ENCODE assay signal across 16 cellular contexts in genomic region chr6:119294984-119295383, GRCh38. TPM values are rescaled to one million over a fixed set of nuclear protein-coding genes. Genes with fewer than 3 reads are reported as not detected.
DNase-seq lines count a peak whose midpoint lies in the region; ATAC-seq lines count a peak whose summit lies in the region.
"Had no signal": no experiment of that assay in that cellular context is flagged by ENCODE, and none has a peak within 500 bp of the region (broad histone marks: within the 10 kb centered on the region; RNA-seq: fewer than 3 reads in every experiment).

No MANE protein-coding gene starts in this region.

- H3K4me1 Mint-ChIP-seq in activated T-cell treated with anti-CD3 and anti-CD28 coated beads, Interleukin-2, amount 50 U/mL, for 72 hours (ENCODE audit: low read depth): peaks cover 31% of the 10 kb centered on the region
- peaks cover 20% of the 10 kb centered on the region for H3K4me1 Mint-ChIP-seq in stimulated activated effector memory CD8-positive, alpha-beta T cell treated with anti-CD3 and anti-CD28 coated beads, Interleukin-12 subunit alpha, Interleukin-12 subunit beta, amount 100 ng/mL, for 72 hours
- peaks cover 0 to 32% (median 7%) of the 10 kb centered on the region in 7 donors for H3K4me1 Mint-ChIP-seq in naive thymus-derived CD4-positive, alpha-beta T cell
- peaks cover 13% of the 10 kb centered on the region for H3K4me1 Mint-ChIP-seq in activated CD4-positive, alpha-beta T cell treated with anti-CD3 and anti-CD28 coated beads, Interleukin-2, amount 10 ng/mL, durations not matched to agents 7 days and 5 days

- H3K9me3 ChIP-seq in naive thymus-derived CD4-positive, alpha-beta T cell (ENCODE audit: control insufficient read depth in 2 of 3, low read length in 3 of 3): no peaks in the 10 kb centered on the region
- H3K9me3 ChIP-seq: body of pancreas, mucosa of descending colon, SJSA1 had no signal

- no peak for DNase-seq in activated T-cell treated with anti-CD3 and anti-CD28 coated beads, Interleukin-2, amount 50 U/mL, for 72 hours
- DNase-seq in activated T-cell treated with anti-CD3 and anti-CD28 coated beads, Interleukin-2, amount 50 U/mL, for 48 hours: no peak
- DNase-seq in stimulated activated effector memory CD8-positive, alpha-beta T cell treated with anti-CD3 and anti-CD28 coated beads, Interleukin-12 subunit alpha, Interleukin-12 subunit beta, amount 100 ng/mL, for 72 hours (ENCODE audit: low spot score in 2 of 2): no peak
- no peak for DNase-seq in NCI-H524 treated with DMSO at 0.1 percent for 48 hours (lab: John Stamatoyannopoulos, UW)
- DNase-seq in naive thymus-derived CD4-positive, alpha-beta T cell: no peak
- DNase-seq in activated CD4-positive, alpha-beta T cell treated with anti-CD3 and anti-CD28 coated beads, Interleukin-2, amount 10 ng/mL, durations not matched to agents 7 days and 5 days: no peak
- DNase-seq: body of pancreas; COR-L47; effector memory CD4-positive, alpha-beta T cell; mucosa of descending colon; NCI-H1694; stimulated activated CD8-positive, alpha-beta memory T cell treated with anti-CD3 and anti-CD28 coated beads, Interleukin-4, amount 100 ng/mL, for 48 hours had no signal

- intact Hi-C loops in naive thymus-derived CD4-positive, alpha-beta T cell (cut with micrococcal nuclease): loop anchor here in 1 of 2 donors (1.0 kb wide), 1 partner anchor 18 kb away; no protein-coding TSS in a partner anchor

- peak; percentile 100 for ATAC-seq in activated T-cell treated with anti-CD3 and anti-CD28 coated beads, Interleukin-2, amount 50 U/mL, for 72 hours (replicated peaks in 1 of 2)
- ATAC-seq in GM21717 (IDR thresholded peaks at IDR 0.05; ENCODE audit: unreplicated experiment) (peak; percentile 72), HG03442 (IDR thresholded peaks at IDR 0.05; ENCODE audit: unreplicated experiment) (peak; percentile 90)
- ATAC-seq in stimulated activated effector memory CD8-positive, alpha-beta T cell treated with anti-CD3 and anti-CD28 coated beads, Interleukin-12 subunit alpha, Interleukin-12 subunit beta, amount 100 ng/mL, for 72 hours: peak; percentile 100
- no peak for ATAC-seq in naive thymus-derived CD4-positive, alpha-beta T cell
- ATAC-seq: mucosa of descending colon had no signal

- peaks cover 0 to 1% of the 10 kb centered on the region in 2 donors for H3K9me3 Mint-ChIP-seq in activated T-cell treated with anti-CD3 and anti-CD28 coated beads, Interleukin-2, amount 50 U/mL, for 72 hours
- peaks cover 3% of the 10 kb centered on the region for H3K9me3 Mint-ChIP-seq in stimulated activated effector memory CD8-positive, alpha-beta T cell treated with anti-CD3 and anti-CD28 coated beads, Interleukin-12 subunit alpha, Interleukin-12 subunit beta, amount 100 ng/mL, for 72 hours
- no peaks in the 10 kb centered on the region for H3K9me3 Mint-ChIP-seq in naive thymus-derived CD4-positive, alpha-beta T cell
- peaks cover 2% of the 10 kb centered on the region for H3K9me3 Mint-ChIP-seq in activated CD4-positive, alpha-beta T cell treated with anti-CD3 and anti-CD28 coated beads, Interleukin-2, amount 10 ng/mL, durations not matched to agents 7 days and 5 days

- H3K27me3 Mint-ChIP-seq in activated T-cell treated with anti-CD3 and anti-CD28 coated beads, Interleukin-2, amount 50 U/mL, for 72 hours (ENCODE audit: low read depth): no peaks in the 10 kb centered on the region
- H3K27me3 Mint-ChIP-seq in naive thymus-derived CD4-positive, alpha-beta T cell: no peaks in the 10 kb centered on the region
- H3K27me3 Mint-ChIP-seq in activated CD4-positive, alpha-beta T cell treated with anti-CD3 and anti-CD28 coated beads, Interleukin-2, amount 10 ng/mL, durations not matched to agents 7 days and 5 days: no peaks in the 10 kb centered on the region

- H3K4me3 ChIP-seq in naive thymus-derived CD4-positive, alpha-beta T cell (ENCODE audit: low read length): no peak overlapping the region
- H3K4me3 ChIP-seq: body of pancreas, mucosa of descending colon, SJSA1 had no signal

- POLR2A ChIA-PET in naive thymus-derived CD4-positive, alpha-beta T cell (lab: Charles Lee): interaction anchor here (0.8 kb wide), 1 partner anchor 524 kb away, joined by 3 read pairs; no protein-coding TSS in a partner anchor
- POLR2A ChIA-PET in activated CD4-positive, alpha-beta T cell treated with anti-CD3 and anti-CD28 coated beads, Interleukin-2, amount 10 ng/mL, durations not matched to agents 7 days and 5 days (lab: Charles Lee): no interaction called here

- CTCF ChIA-PET in naive thymus-derived CD4-positive, alpha-beta T cell (lab: Charles Lee): no interaction called here
- CTCF ChIA-PET in activated CD4-positive, alpha-beta T cell treated with anti-CD3 and anti-CD28 coated beads, Interleukin-2, amount 10 ng/mL, durations not matched to agents 7 days and 5 days (lab: Charles Lee): no interaction called here

- peaks cover 1 to 13% of the 10 kb centered on the region in 2 donors for H3K36me3 Mint-ChIP-seq in activated T-cell treated with anti-CD3 and anti-CD28 coated beads, Interleukin-2, amount 50 U/mL, for 72 hours (ENCODE audit: insufficient read depth in 2 of 2)
- peaks cover 18% of the 10 kb centered on the region for H3K36me3 Mint-ChIP-seq in stimulated activated effector memory CD8-positive, alpha-beta T cell treated with anti-CD3 and anti-CD28 coated beads, Interleukin-12 subunit alpha, Interleukin-12 subunit beta, amount 100 ng/mL, for 72 hours
- H3K36me3 Mint-ChIP-seq in naive thymus-derived CD4-positive, alpha-beta T cell: peaks cover 3 to 22% (median 11%) of the 10 kb centered on the region in 5 donors
- H3K36me3 Mint-ChIP-seq in activated CD4-positive, alpha-beta T cell treated with anti-CD3 and anti-CD28 coated beads, Interleukin-2, amount 10 ng/mL, durations not matched to agents 7 days and 5 days (ENCODE audit: low read depth): peaks cover 21% of the 10 kb centered on the region

- peak overlapping the region; percentile 1 for H3K27ac Mint-ChIP-seq in activated T-cell treated with anti-CD3 and anti-CD28 coated beads, Interleukin-2, amount 50 U/mL, for 72 hours
- no peak overlapping the region for H3K27ac Mint-ChIP-seq in stimulated activated effector memory CD8-positive, alpha-beta T cell treated with anti-CD3 and anti-CD28 coated beads, Interleukin-12 subunit alpha, Interleukin-12 subunit beta, amount 100 ng/mL, for 72 hours
- H3K27ac Mint-ChIP-seq in naive thymus-derived CD4-positive, alpha-beta T cell: peak overlapping the region in 1 of 9 donors; percentile 54
- H3K27ac Mint-ChIP-seq in activated CD4-positive, alpha-beta T cell treated with anti-CD3 and anti-CD28 coated beads, Interleukin-2, amount 10 ng/mL, durations not matched to agents 7 days and 5 days: no peak overlapping the region

- H3K27ac ChIP-seq in naive thymus-derived CD4-positive, alpha-beta T cell (ENCODE audit: low read depth, low read length): no peak overlapping the region
- H3K27ac ChIP-seq: KMS-11, SJSA1 had no signal

- peak overlapping the region; percentile 3 to 32 for H3K4me3 Mint-ChIP-seq in activated T-cell treated with anti-CD3 and anti-CD28 coated beads, Interleukin-2, amount 50 U/mL, for 72 hours
- no peak overlapping the region for H3K4me3 Mint-ChIP-seq in stimulated activated effector memory CD8-positive, alpha-beta T cell treated with anti-CD3 and anti-CD28 coated beads, Interleukin-12 subunit alpha, Interleukin-12 subunit beta, amount 100 ng/mL, for 72 hours
- H3K4me3 Mint-ChIP-seq in naive thymus-derived CD4-positive, alpha-beta T cell: peak overlapping the region in 1 of 10 donors; percentile 2
- no peak overlapping the region for H3K4me3 Mint-ChIP-seq in activated CD4-positive, alpha-beta T cell treated with anti-CD3 and anti-CD28 coated beads, Interleukin-2, amount 10 ng/mL, durations not matched to agents 7 days and 5 days

- no peaks in the 10 kb centered on the region for H3K4me1 ChIP-seq in naive thymus-derived CD4-positive, alpha-beta T cell (ENCODE audit: control insufficient read depth in 2 of 2, insufficient read depth in 2 of 2, low read length in 2 of 2)
- H3K4me1 ChIP-seq: SJSA1 had no signal

- H3K27me3 ChIP-seq in naive thymus-derived CD4-positive, alpha-beta T cell (ENCODE audit: control insufficient read depth in 2 of 2, insufficient read depth in 2 of 2, low read length in 2 of 2): no peaks in the 10 kb centered on the region
- H3K27me3 ChIP-seq: body of pancreas, SJSA1 had no signal

- H3K36me3 ChIP-seq in naive thymus-derived CD4-positive, alpha-beta T cell (ENCODE audit: control insufficient read depth in 2 of 3, insufficient read depth in 3 of 3, low read length in 3 of 3): no peaks in the 10 kb centered on the region
- H3K36me3 ChIP-seq: SJSA1 had no signal

RNA-seq across cellular contexts. Expression of gene MAN1A1, which starts 54.6 kb away (rescaled TPM):
- 10 to 100 TPM; 25.2 to 26.6 TPM for total RNA-seq in activated T-cell treated with anti-CD3 and anti-CD28 coated beads, Interleukin-2, amount 50 U/mL, for 72 hours
- 10 to 100 TPM in 2 of 5 experiments, 1 to 10 TPM in 3; 8.3 to 22.3 (median 8.5) TPM for total RNA-seq in naive thymus-derived CD4-positive, alpha-beta T cell
- 1 to 10 TPM; 5.4 to 7.1 TPM for polyA plus RNA-seq in naive thymus-derived CD4-positive, alpha-beta T cell
- 10 to 100 TPM; 10.5 to 10.6 TPM for total RNA-seq in activated CD4-positive, alpha-beta T cell treated with anti-CD3 and anti-CD28 coated beads, Interleukin-2, amount 10 ng/mL, durations not matched to agents 7 days and 5 days

Comparison
In these comparisons a context has a peak if more than half of its experiments do, and no peak if none do; other contexts are left out.
1. H3K4me3 Mint-ChIP-seq: peak in activated T-cell treated with anti-CD3 and anti-CD28 coated beads, Interleukin-2, amount 50 U/mL, for 72 hours (2 of 2); none in stimulated activated effector memory CD8-positive, alpha-beta T cell treated with anti-CD3 and anti-CD28 coated beads, Interleukin-12 subunit alpha, Interleukin-12 subunit beta, amount 100 ng/mL, for 72 hours (single experiment) and activated CD4-positive, alpha-beta T cell treated with anti-CD3 and anti-CD28 coated beads, Interleukin-2, amount 10 ng/mL, durations not matched to agents 7 days and 5 days (single experiment).